Comparison of ENCODE assay signal across 10 cellular contexts in the genomic region with DNA sequence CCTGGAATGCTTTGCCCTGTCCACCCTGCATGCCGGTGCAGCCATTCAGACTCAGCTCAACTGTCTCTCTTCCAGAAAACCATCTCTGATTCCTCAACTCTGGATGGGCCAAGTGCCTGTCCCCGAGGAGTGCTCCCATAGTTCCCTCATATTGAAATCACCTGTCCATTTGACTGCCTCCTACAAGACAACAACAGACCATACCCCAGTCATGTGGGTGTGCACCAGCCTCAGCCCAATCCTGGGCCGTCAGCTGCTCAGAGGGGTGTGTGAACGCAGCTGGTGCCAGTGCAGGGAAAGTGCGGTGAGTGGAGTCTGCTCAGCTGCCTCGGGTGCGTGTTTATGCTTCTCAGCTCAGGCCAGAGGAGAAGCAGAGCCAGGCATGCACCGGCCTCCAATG. TPM values are rescaled to one million over a fixed set of nuclear protein-coding genes. Genes with fewer than 3 reads are reported as not detected.
"Had no signal": no experiment of that assay in that cellular context is flagged by ENCODE, and none has a peak within 500 bp of the region (broad histone marks: within the 10 kb centered on the region; RNA-seq: fewer than 3 reads in every experiment).

No MANE protein-coding gene starts in this region.

RNA-seq across cellular contexts. Expression of a gene that starts 41.5 kb away (rescaled TPM):
- total RNA-seq: activated CD4-positive, alpha-beta memory T cell treated with anti-CD3 and anti-CD28 coated beads, Interleukin-2, amount 10 ng/mL, durations not matched to agents 7 days and 5 days; activated CD4-positive, alpha-beta T cell treated with anti-CD3 and anti-CD28 coated beads for 36 hours; activated CD4-positive, alpha-beta T cell treated with anti-CD3 and anti-CD28 coated beads, Interleukin-2, amount 10 ng/mL, durations not matched to agents 7 days and 5 days; activated CD8-positive, alpha-beta memory T cell treated with anti-CD3 and anti-CD28 coated beads, Interleukin-2, amount 10 ng/mL, durations not matched to agents 7 days and 5 days; activated CD8-positive, alpha-beta T cell treated with anti-CD3 and anti-CD28 coated beads, Interleukin-2, amount 10 ng/mL, durations not matched to agents 7 days and 5 days; activated naive CD8-positive, alpha-beta T cell treated with anti-CD3 and anti-CD28 coated beads, Interleukin-2, amount 10 ng/mL, durations not matched to agents 7 days and 5 days; activated T-helper 2 cell treated with anti-CD3 and anti-CD28 coated beads, Interferon-gamma antibody, Interleukin-2, Interleukin-4, amounts not matched to agents 10 μg/mL and 5 μg/mL and 100 μg/mL, durations not matched to agents 14 hours and 24 hours and 36 hours; ascending aorta; bronchial epithelial cell; T-helper 1 cell treated with Interleukin-12 subunit alpha and Interleukin-12 subunit beta and Interleukin-4 antibody, amounts not matched to agents 30 ng/mL and 1 ng/mL, for 36 hours had no signal
